ENCODE assay signal across 8 cellular contexts in genomic region chr13:66994498-66995365, GRCh38.
DNase-seq lines count a peak whose midpoint lies in the region; ATAC-seq and TF ChIP-seq lines count a peak whose summit lies in the region.

No MANE protein-coding gene starts in this region.

- H3K27me3 Mint-ChIP-seq in activated T-helper 1 cell treated with anti-CD3 and anti-CD28 coated beads, Interleukin-12 subunit alpha, Interleukin-12 subunit beta, Interleukin-2, Interleukin-4 antibody, amounts not matched to agents 30 ng/mL and 10 ng/mL and 1 ng/mL, durations not matched to agents 14 hours and 24 hours and 36 hours (ENCODE audit: insufficient read depth), result peaks cover 2% of the 10 kb centered on the region
- no peaks in the 10 kb centered on the region for H3K27me3 Mint-ChIP-seq in CD8-positive, alpha-beta memory T cell

- peak; percentile 32 for ATAC-seq in HG03469 (IDR thresholded peaks at IDR 0.05; ENCODE audit: unreplicated experiment)
- ATAC-seq in upper lobe of left lung (ENCODE audit: low FRiP score in 2 of 2), result peak; percentile 16 to 26

- H3K4me1 ChIP-seq in upper lobe of left lung, result peaks cover 0 to 11% (median 5%) of the 10 kb centered on the region in 4 donors
- H3K4me1 ChIP-seq in CD8-positive, alpha-beta memory T cell (ENCODE audit: insufficient read depth, low read length), result no peaks in the 10 kb centered on the region

- no peaks in the 10 kb centered on the region for H3K27me3 ChIP-seq in upper lobe of left lung
- no peaks in the 10 kb centered on the region for H3K27me3 ChIP-seq in CD8-positive, alpha-beta memory T cell (ENCODE audit: insufficient read depth, low read length, poor library complexity, severe bottlenecking)

- no peaks in the 10 kb centered on the region for H3K9me3 Mint-ChIP-seq in activated T-helper 1 cell treated with anti-CD3 and anti-CD28 coated beads, Interleukin-12 subunit alpha, Interleukin-12 subunit beta, Interleukin-2, Interleukin-4 antibody, amounts not matched to agents 30 ng/mL and 10 ng/mL and 1 ng/mL, durations not matched to agents 14 hours and 24 hours and 36 hours
- H3K9me3 Mint-ChIP-seq in CD8-positive, alpha-beta memory T cell, result peaks cover 2 to 18% (median 7%) of the 10 kb centered on the region in 5 donors

- no peaks in the 10 kb centered on the region for H3K36me3 ChIP-seq in upper lobe of left lung
- no peaks in the 10 kb centered on the region for H3K36me3 ChIP-seq in CD8-positive, alpha-beta memory T cell (ENCODE audit: insufficient read depth, low read length)

- DNase-seq in NCI-H82 (lab: John Stamatoyannopoulos, UW) (peak; percentile 33), NCI-H82 treated with DMSO at 0.1 percent for 48 hours (lab: John Stamatoyannopoulos, UW; ENCODE audit: unreplicated experiment) (no peak), germinal center (ENCODE audit: low spot score) (peak; percentile 6), upper lobe of left lung (no peak), NOMO-1 treated with DMSO at 0.1 percent for 48 hours (lab: John Stamatoyannopoulos, UW; ENCODE audit: unreplicated experiment) (no peak)
- DNase-seq in activated T-helper 1 cell treated with anti-CD3 and anti-CD28 coated beads, Interleukin-12 subunit alpha, Interleukin-12 subunit beta, Interleukin-2, Interleukin-4 antibody, amounts not matched to agents 30 ng/mL and 10 ng/mL and 1 ng/mL, durations not matched to agents 14 hours and 24 hours and 36 hours (ENCODE audit: low spot score), result no peak
- DNase-seq in CD8-positive, alpha-beta memory T cell, result no peak

- intact Hi-C loops in activated T-helper 1 cell treated with anti-CD3 and anti-CD28 coated beads, Interleukin-12 subunit alpha, Interleukin-12 subunit beta, Interleukin-2, Interleukin-4 antibody, amounts not matched to agents 30 ng/mL and 10 ng/mL and 1 ng/mL, durations not matched to agents 14 hours and 24 hours and 36 hours (cut with micrococcal nuclease), result no loop called here

- 57 to 62% methylated on average over 13 of the region's 13 CpGs for WGBS in upper lobe of left lung, 2 donors

- no peak for TF ChIP-seq EP300 in upper lobe of left lung (IDR thresholded peaks at IDR 0.05)

- H3K4me3 Mint-ChIP-seq in activated T-helper 1 cell treated with anti-CD3 and anti-CD28 coated beads, Interleukin-12 subunit alpha, Interleukin-12 subunit beta, Interleukin-2, Interleukin-4 antibody, amounts not matched to agents 30 ng/mL and 10 ng/mL and 1 ng/mL, durations not matched to agents 14 hours and 24 hours and 36 hours, result no peak overlapping the region
- no peak overlapping the region for H3K4me3 Mint-ChIP-seq in CD8-positive, alpha-beta memory T cell

- no peaks in the 10 kb centered on the region for H3K36me3 Mint-ChIP-seq in activated T-helper 1 cell treated with anti-CD3 and anti-CD28 coated beads, Interleukin-12 subunit alpha, Interleukin-12 subunit beta, Interleukin-2, Interleukin-4 antibody, amounts not matched to agents 30 ng/mL and 10 ng/mL and 1 ng/mL, durations not matched to agents 14 hours and 24 hours and 36 hours (ENCODE audit: low read depth)
- no peaks in the 10 kb centered on the region for H3K36me3 Mint-ChIP-seq in CD8-positive, alpha-beta memory T cell

- TF ChIP-seq CTCF in upper lobe of left lung (IDR thresholded peaks at IDR 0.05), result no peak

- H3K27ac Mint-ChIP-seq in activated T-helper 1 cell treated with anti-CD3 and anti-CD28 coated beads, Interleukin-12 subunit alpha, Interleukin-12 subunit beta, Interleukin-2, Interleukin-4 antibody, amounts not matched to agents 30 ng/mL and 10 ng/mL and 1 ng/mL, durations not matched to agents 14 hours and 24 hours and 36 hours, result no peak overlapping the region
- no peak overlapping the region for H3K27ac Mint-ChIP-seq in CD8-positive, alpha-beta memory T cell

- peak overlapping the region in 1 of 4 donors; percentile 35 for H3K27ac ChIP-seq in upper lobe of left lung
- H3K27ac ChIP-seq in CD8-positive, alpha-beta memory T cell (ENCODE audit: low read depth, low read length), result no peak overlapping the region

- CTCF ChIA-PET in CD8-positive, alpha-beta memory T cell (lab: Charles Lee), result no interaction called here

- POLR2A ChIA-PET in CD8-positive, alpha-beta memory T cell (lab: Charles Lee), result no interaction called here

- H3K4me3 ChIP-seq in upper lobe of left lung, result peak overlapping the region in 3 of 4 donors; percentile 11 to 34 (median 30)
- no peak overlapping the region for H3K4me3 ChIP-seq in CD8-positive, alpha-beta memory T cell (ENCODE audit: low read length)

- peaks cover 6% of the 10 kb centered on the region for H3K4me1 Mint-ChIP-seq in activated T-helper 1 cell treated with anti-CD3 and anti-CD28 coated beads, Interleukin-12 subunit alpha, Interleukin-12 subunit beta, Interleukin-2, Interleukin-4 antibody, amounts not matched to agents 30 ng/mL and 10 ng/mL and 1 ng/mL, durations not matched to agents 14 hours and 24 hours and 36 hours (ENCODE audit: low read depth)
- H3K4me1 Mint-ChIP-seq in CD8-positive, alpha-beta memory T cell, result no peaks in the 10 kb centered on the region

- no peak for TF ChIP-seq POLR2A in upper lobe of left lung (IDR thresholded peaks at IDR 0.05)

- H3K9me3 ChIP-seq in upper lobe of left lung, result no peaks in the 10 kb centered on the region
- H3K9me3 ChIP-seq in CD8-positive, alpha-beta memory T cell (ENCODE audit: low read length), result no peaks in the 10 kb centered on the region

Comparison
In these comparisons a context has a peak if more than half of its experiments do, and no peak if none do; other contexts are left out.
1. DNase-seq: peak in NCI-H82 (single experiment) and germinal center (single experiment); none in NCI-H82 treated with DMSO at 0.1 percent for 48 hours (single experiment), upper lobe of left lung (0 of 2), activated T-helper 1 cell treated with anti-CD3 and anti-CD28 coated beads, Interleukin-12 subunit alpha, Interleukin-12 subunit beta, Interleukin-2, Interleukin-4 antibody, amounts not matched to agents 30 ng/mL and 10 ng/mL and 1 ng/mL, durations not matched to agents 14 hours and 24 hours and 36 hours (single experiment), NOMO-1 treated with DMSO at 0.1 percent for 48 hours (single experiment) and CD8-positive, alpha-beta memory T cell (0 of 5).